In genomic region chr9:105413486-105414068, GRCh38 we compare ENCODE assay signal across 9 cellular contexts. TPM values are rescaled to one million over a fixed set of nuclear protein-coding genes. Genes with fewer than 3 reads are reported as not detected.
A peak's percentile ranks its signal among the peaks of the same experiment; 100 is the strongest.
DNase-seq lines count a peak whose midpoint lies in the region; ATAC-seq and TF ChIP-seq lines count a peak whose summit lies in the region.
"Had no signal": no experiment of that assay in that cellular context is flagged by ENCODE, and none has a peak within 500 bp of the region (broad histone marks: within the 10 kb centered on the region; RNA-seq: fewer than 3 reads in every experiment).

No MANE protein-coding gene starts in this region.

- H2AFZ ChIP-seq in osteoblast (ENCODE audit: low read length): peak overlapping the region; percentile 50

- peaks cover 9% of the 10 kb centered on the region for H3K36me3 Mint-ChIP-seq in chondrocyte (ENCODE audit: low read depth)
- H3K36me3 Mint-ChIP-seq in activated CD4-positive, alpha-beta T cell treated with anti-CD3 and anti-CD28 coated beads, Interleukin-2, amount 10 ng/mL, durations not matched to agents 24 days and 14 days (ENCODE audit: low read depth): no peaks in the 10 kb centered on the region

- no peak overlapping the region for H3K27ac ChIP-seq in osteoblast (ENCODE audit: low read depth, low read length)

- peak overlapping the region; percentile 20 for H3K4me3 ChIP-seq in osteoblast (ENCODE audit: insufficient read depth, low read length)

- H3K9me3 Mint-ChIP-seq in chondrocyte (ENCODE audit: low read depth): peaks cover 15% of the 10 kb centered on the region
- no peaks in the 10 kb centered on the region for H3K9me3 Mint-ChIP-seq in activated CD4-positive, alpha-beta T cell treated with anti-CD3 and anti-CD28 coated beads, Interleukin-2, amount 10 ng/mL, durations not matched to agents 24 days and 14 days
- H3K9me3 Mint-ChIP-seq: central memory CD8-positive, alpha-beta T cell had no signal

- H3K4me2 ChIP-seq in osteoblast (ENCODE audit: insufficient read depth, low read length): peak overlapping the region; percentile 48

- no peaks in the 10 kb centered on the region for H4K20me1 ChIP-seq in osteoblast (ENCODE audit: insufficient read depth, low read length)

- no peaks in the 10 kb centered on the region for H3K36me3 ChIP-seq in osteoblast (ENCODE audit: insufficient read depth, low read length)

- H3K4me1 ChIP-seq in osteoblast (ENCODE audit: insufficient read depth, low read length): peaks cover 9% of the 10 kb centered on the region

- intact Hi-C loops in activated CD4-positive, alpha-beta T cell treated with anti-CD3 and anti-CD28 coated beads, Interleukin-2, amount 10 ng/mL, durations not matched to agents 24 days and 14 days (cut with micrococcal nuclease): loop anchor here (10.0 kb wide), 1 partner anchor 669 kb away; the partner anchor contains the start of gene NIPSNAP3A

- peak; percentile 67 for TF ChIP-seq CTCF in chondrocyte (IDR thresholded peaks at IDR 0.05)
- TF ChIP-seq CTCF in osteoblast (IDR thresholded peaks at IDR 0.05; ENCODE audit: extremely low read depth, low read depth, low read length): peak; percentile 56

- H3K79me2 ChIP-seq in osteoblast (ENCODE audit: insufficient read depth, low read length): no peaks in the 10 kb centered on the region

- no peak overlapping the region for H3K4me3 Mint-ChIP-seq in chondrocyte (ENCODE audit: unreplicated experiment)
- no peak overlapping the region for H3K4me3 Mint-ChIP-seq in activated CD4-positive, alpha-beta T cell treated with anti-CD3 and anti-CD28 coated beads, Interleukin-2, amount 10 ng/mL, durations not matched to agents 24 days and 14 days
- H3K4me3 Mint-ChIP-seq: central memory CD8-positive, alpha-beta T cell had no signal

- no peak overlapping the region for H3K27ac Mint-ChIP-seq in chondrocyte (ENCODE audit: unreplicated experiment)
- no peak overlapping the region for H3K27ac Mint-ChIP-seq in activated CD4-positive, alpha-beta T cell treated with anti-CD3 and anti-CD28 coated beads, Interleukin-2, amount 10 ng/mL, durations not matched to agents 24 days and 14 days

- peaks cover 8% of the 10 kb centered on the region for H3K4me1 Mint-ChIP-seq in chondrocyte (ENCODE audit: low read depth)
- peaks cover 11% of the 10 kb centered on the region for H3K4me1 Mint-ChIP-seq in activated CD4-positive, alpha-beta T cell treated with anti-CD3 and anti-CD28 coated beads, Interleukin-2, amount 10 ng/mL, durations not matched to agents 24 days and 14 days

- no peak for ATAC-seq in HG03571 (IDR thresholded peaks at IDR 0.05; ENCODE audit: unreplicated experiment)

- peak; percentile 63 for DNase-seq in EH (ENCODE audit: low read depth)
- DNase-seq in NCI-H2196 (lab: John Stamatoyannopoulos, UW; ENCODE audit: unreplicated experiment): peak; percentile 8
- DNase-seq in chondrocyte (ENCODE audit: low spot score): no peak
- DNase-seq in osteoblast (ENCODE audit: insufficient read length, low spot score, missing footprints): no peak
- no peak for DNase-seq in NCI-H1048 (lab: John Stamatoyannopoulos, UW)
- DNase-seq in dedifferentiated amniotic fluid mesenchymal stem cell (ENCODE audit: extremely low spot score): no peak
- no peak for DNase-seq in activated CD4-positive, alpha-beta T cell treated with anti-CD3 and anti-CD28 coated beads, Interleukin-2, amount 10 ng/mL, durations not matched to agents 24 days and 14 days

- no peaks in the 10 kb centered on the region for H3K9me3 ChIP-seq in osteoblast (ENCODE audit: low read depth, low read length)

- H3K27me3 ChIP-seq in osteoblast (ENCODE audit: insufficient read depth, low read length): no peaks in the 10 kb centered on the region

- H3K27me3 Mint-ChIP-seq in chondrocyte (ENCODE audit: low read depth): no peaks in the 10 kb centered on the region
- peaks cover 50% of the 10 kb centered on the region for H3K27me3 Mint-ChIP-seq in activated CD4-positive, alpha-beta T cell treated with anti-CD3 and anti-CD28 coated beads, Interleukin-2, amount 10 ng/mL, durations not matched to agents 24 days and 14 days

RNA-seq across cellular contexts. Expression of gene FSD1L, which starts 34.3 kb away (rescaled TPM):
- total RNA-seq in chondrocyte (5.6 to 8.0 TPM (median 5.7 TPM) in 3 replicates), osteoblast (6.5 and 7.1 TPM in 2 replicates)
- 4.4 and 4.8 TPM in 2 replicates for total RNA-seq in activated CD4-positive, alpha-beta T cell treated with anti-CD3 and anti-CD28 coated beads, Interleukin-2, amount 10 ng/mL, durations not matched to agents 24 days and 14 days

Comparison
In these comparisons a context has a peak if more than half of its experiments do, and no peak if none do; other contexts are left out.
1. DNase-seq: peak in EH (single experiment) and NCI-H2196 (single experiment); none in chondrocyte (single experiment), osteoblast (single experiment), NCI-H1048 (single experiment), dedifferentiated amniotic fluid mesenchymal stem cell (single experiment) and activated CD4-positive, alpha-beta T cell treated with anti-CD3 and anti-CD28 coated beads, Interleukin-2, amount 10 ng/mL, durations not matched to agents 24 days and 14 days (single experiment).